In genomic region chr3:140050977-140051957, GRCh38 we compare ENCODE assay signal across 9 cellular contexts.
A peak's percentile ranks its signal among the peaks of the same experiment; 100 is the strongest.
DNase-seq lines count a peak whose midpoint lies in the region; ATAC-seq and TF ChIP-seq lines count a peak whose summit lies in the region.
"Had no signal": no experiment of that assay in that cellular context is flagged by ENCODE, and none has a peak within 500 bp of the region (broad histone marks: within the 10 kb centered on the region; RNA-seq: fewer than 3 reads in every experiment).

No MANE protein-coding gene starts in this region.

- peak; percentile 42; the same call in 1 of the 2 replicates for TF ChIP-seq CTCF in HEK293 (tag by site-specific recombination; IDR thresholded peaks at IDR 0.05)
- peak; percentile 12 for TF ChIP-seq CTCF in RWPE2 (IDR thresholded peaks at IDR 0.05; ENCODE audit: poor library complexity, severe bottlenecking)
- no peak; the same call in 1 of the 2 replicates for TF ChIP-seq CTCF in MM.1S (IDR thresholded peaks at IDR 0.05; ENCODE audit: low read length)

- DNase-seq in AG20443 (ENCODE audit: low spot score) = peak; percentile 19
- no peak for DNase-seq in RWPE2 (ENCODE audit: low spot score)
- peak; percentile 65 for DNase-seq in inferior parietal cortex (ENCODE audit: extremely low spot score)
- no peak for DNase-seq in MM.1S
- DNase-seq: activated T-cell treated with anti-CD3 and anti-CD28 coated beads for 4 hours had no signal

- no peaks in the 10 kb centered on the region for H4K20me1 ChIP-seq in MM.1S (ENCODE audit: insufficient read depth, low read length)

- no peak overlapping the region for H3K9ac ChIP-seq in MM.1S (ENCODE audit: low read length)

- H3F3A ChIP-seq in MM.1S (ENCODE audit: insufficient read depth, low read length) = no peaks in the 10 kb centered on the region

- H3K4me3 ChIP-seq in HEK293 (ENCODE audit: low read depth, low read length) (no peak overlapping the region), RWPE2 (ENCODE audit: severe bottlenecking) (no peak overlapping the region), MM.1S (ENCODE audit: low read length) (no peak overlapping the region)

- no peak overlapping the region for H3K4me2 ChIP-seq in MM.1S (ENCODE audit: low read depth, low read length)

- no peaks in the 10 kb centered on the region for H3K79me2 ChIP-seq in MM.1S (ENCODE audit: low read length)

- H3K27me3 ChIP-seq in RWPE2 (ENCODE audit: insufficient read depth, poor library complexity, severe bottlenecking) (no peaks in the 10 kb centered on the region), MM.1S (replicated peaks; ENCODE audit: insufficient read depth, low read length) (no peaks in the 10 kb centered on the region)

- POLR2A ChIA-PET in HEK293 (lab: Yijun Ruan, JAX) = no interaction called here

- CTCF ChIA-PET in HEK293 (lab: Yijun Ruan, JAX) = interaction anchor here (0.6 to 2.3 kb wide), 3 partner anchors 110 to 627 kb away, joined by 3 to 11 read pairs (median 3); no protein-coding TSS in a partner anchor

- H3K36me3 ChIP-seq in HEK293 (ENCODE audit: control insufficient read depth in 2 of 2, insufficient read depth in 1 of 2, low read length in 2 of 2) (no peaks in the 10 kb centered on the region), RWPE2 (ENCODE audit: low read depth) (no peaks in the 10 kb centered on the region), MM.1S (replicated peaks; ENCODE audit: insufficient read depth, low read length) (no peaks in the 10 kb centered on the region)

- ATAC-seq in RWPE2 (ENCODE audit: low read depth) (peak; percentile 52; the same call in 1 of the 3 replicates), HG02763 (IDR thresholded peaks at IDR 0.05; ENCODE audit: unreplicated experiment) (no peak), GM18858 (IDR thresholded peaks at IDR 0.05; ENCODE audit: unreplicated experiment) (no peak), HG02981 (IDR thresholded peaks at IDR 0.05; ENCODE audit: unreplicated experiment) (no peak)

- no peak overlapping the region for H3K27ac ChIP-seq in HEK293 (ENCODE audit: extremely low read depth, low read depth, low read length)
- no peak overlapping the region for H3K27ac ChIP-seq in RWPE2 (ENCODE audit: poor library complexity, severe bottlenecking)
- no peak overlapping the region for H3K27ac ChIP-seq in MM.1S (ENCODE audit: low read length)

- no peak overlapping the region for H2AFZ ChIP-seq in MM.1S (ENCODE audit: low read length)

- H3K4me1 ChIP-seq in HEK293 (ENCODE audit: control insufficient read depth, insufficient read depth, low read length) (no peaks in the 10 kb centered on the region; the same call in 1 of the 2 replicates), RWPE2 (ENCODE audit: insufficient read depth, poor library complexity, severe bottlenecking) (no peaks in the 10 kb centered on the region), MM.1S (ENCODE audit: low read length) (no peaks in the 10 kb centered on the region)

- no peaks in the 10 kb centered on the region for H3K9me2 ChIP-seq in MM.1S (replicated peaks; ENCODE audit: insufficient read depth, low read length)

- H3K9me3 ChIP-seq in HEK293 (ENCODE audit: control insufficient read depth, insufficient read depth, low read depth, low read length) (no peaks in the 10 kb centered on the region), RWPE2 (ENCODE audit: severe bottlenecking) (no peaks in the 10 kb centered on the region), MM.1S (replicated peaks; ENCODE audit: insufficient read depth, low read length) (no peaks in the 10 kb centered on the region)

TF ChIP-seq in HEK293, 187 proteins besides CTCF, POLR2A, EP300 and RAD21:
- peak; percentile 32; the same call in 1 of the 2 replicates for TF ChIP-seq ZNF654 (tag by site-specific recombination; IDR thresholded peaks at IDR 0.05; ENCODE audit: low read depth)
- TF ChIP-seq, protein P1, sequence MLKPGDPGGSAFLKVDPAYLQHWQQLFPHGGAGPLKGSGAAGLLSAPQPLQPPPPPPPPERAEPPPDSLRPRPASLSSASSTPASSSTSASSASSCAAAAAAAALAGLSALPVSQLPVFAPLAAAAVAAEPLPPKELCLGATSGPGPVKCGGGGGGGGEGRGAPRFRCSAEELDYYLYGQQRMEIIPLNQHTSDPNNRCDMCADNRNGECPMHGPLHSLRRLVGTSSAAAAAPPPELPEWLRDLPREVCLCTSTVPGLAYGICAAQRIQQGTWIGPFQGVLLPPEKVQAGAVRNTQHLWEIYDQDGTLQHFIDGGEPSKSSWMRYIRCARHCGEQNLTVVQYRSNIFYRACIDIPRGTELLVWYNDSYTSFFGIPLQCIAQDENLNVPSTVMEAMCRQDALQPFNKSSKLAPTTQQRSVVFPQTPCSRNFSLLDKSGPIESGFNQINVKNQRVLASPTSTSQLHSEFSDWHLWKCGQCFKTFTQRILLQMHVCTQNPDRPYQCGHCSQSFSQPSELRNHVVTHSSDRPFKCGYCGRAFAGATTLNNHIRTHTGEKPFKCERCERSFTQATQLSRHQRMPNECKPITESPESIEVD (tag by site-specific recombination; IDR thresholded peaks at IDR 0.05) = no peak
- no peak for TF ChIP-seq ZBTB11 (tag by site-specific recombination; conservative IDR thresholded peaks at IDR 0.05; ENCODE audit: low read depth)
- no peak for TF ChIP-seq GLIS2 (tag by site-specific recombination; IDR thresholded peaks at IDR 0.05)
- TF ChIP-seq ZNF747 (tag by site-specific recombination; IDR thresholded peaks at IDR 0.05) = no peak
- peak; percentile 61; the same call in 1 of the 2 replicates for TF ChIP-seq PRDM10 (tag by site-specific recombination; IDR thresholded peaks at IDR 0.05)
- TF ChIP-seq ZBTB1 (tag by site-specific recombination; IDR thresholded peaks at IDR 0.05) = no peak
- no peak for TF ChIP-seq KLF10 (tag by site-specific recombination; IDR thresholded peaks at IDR 0.05)
TF ChIP-seq in HEK293: peak in this region for 2.

Comparison
In these comparisons a context has a peak if more than half of its experiments do, and no peak if none do; other contexts are left out.
1. DNase-seq: peak in AG20443 (single experiment) and inferior parietal cortex (single experiment); none in RWPE2 (single experiment) and MM.1S (single experiment).